In genomic region chr19:57862351-57862750, GRCh38 we compare ENCODE assay signal across 1 cellular context.
A peak's percentile ranks its signal among the peaks of the same experiment; 100 is the strongest.
TF ChIP-seq lines count a peak whose summit lies in the region.

No MANE protein-coding gene starts in this region.

TF ChIP-seq in HepG2, 621 proteins besides CTCF, POLR2A, EP300 and RAD21:
- TF ChIP-seq MAFF (IDR thresholded peaks at IDR 0.05; ENCODE audit: low read depth, low read length) (peak; percentile 81), MAFK (conservative IDR thresholded peaks at IDR 0.05 in 1 of 2, IDR thresholded peaks at IDR 0.05 in 1 of 2; ENCODE audit: low read length in 2 of 2) (peak; percentile 84 to 86)
